Comparison of ENCODE assay signal across 7 cellular contexts in genomic region chr3:46110701-46111493, GRCh38.
DNase-seq lines count a peak whose midpoint lies in the region; ATAC-seq and FAIRE-seq lines count a peak whose summit lies in the region.

No MANE protein-coding gene starts in this region.

- H3K9me3 ChIP-seq in small intestine (ENCODE audit: control insufficient read depth, low read depth) = no peaks in the 10 kb centered on the region

- H3K4me3 ChIP-seq in small intestine (ENCODE audit: low read depth in 1 of 2, low read length in 2 of 2) = no peak overlapping the region

- FAIRE-seq in GM18507 (lab: Jason Lieb, UNC) (peak; percentile 96), small intestine (lab: Jason Lieb, UNC) (no peak)

- peak; percentile 59 for ATAC-seq in HG02759 (IDR thresholded peaks at IDR 0.05; ENCODE audit: unreplicated experiment)
- no peak for ATAC-seq in HG03378 (IDR thresholded peaks at IDR 0.05; ENCODE audit: unreplicated experiment)

- H3K36me3 ChIP-seq in small intestine (ENCODE audit: control insufficient read depth in 2 of 2, insufficient read depth in 2 of 2, low read length in 2 of 2) = no peaks in the 10 kb centered on the region

- peaks cover 0 to 5% of the 10 kb centered on the region in 2 donors for H3K4me1 ChIP-seq in small intestine (ENCODE audit: control insufficient read depth in 2 of 2, insufficient read depth in 1 of 2, low read depth in 1 of 2, low read length in 1 of 2)

- WGBS in small intestine, 3 donors = 25 to 51% (median 34%) methylated on average over 9 of the region's 9 CpGs

- no peaks in the 10 kb centered on the region for H3K27me3 ChIP-seq in small intestine (ENCODE audit: control insufficient read depth in 2 of 2, insufficient read depth in 2 of 2, low read length in 2 of 2)

- DNase-seq in GM18507 (ENCODE audit: extremely low spot score, insufficient read length, low read depth) (no peak), NOMO-1 treated with dmso at 0.1 percent for 144 hours (lab: John Stamatoyannopoulos, UW; ENCODE audit: unreplicated experiment) (peak; percentile 97), fibroblast of peridontal ligament (ENCODE audit: extremely low read depth) (peak; percentile 94), small intestine (peak; percentile 88)
- no peak for DNase-seq in activated CD4-positive, CD25-positive, alpha-beta regulatory T cell (lab: John Stamatoyannopoulos, UW)

- H3K27ac ChIP-seq in small intestine (ENCODE audit: low read depth in 1 of 2, low read length in 1 of 2) = peak overlapping the region in 1 of 2 donors; percentile 49

Comparison
In these comparisons a context has a peak if more than half of its experiments do, and no peak if none do; other contexts are left out.
1. DNase-seq: peak in NOMO-1 treated with dmso at 0.1 percent for 144 hours (single experiment), fibroblast of peridontal ligament (single experiment) and small intestine (single experiment); none in GM18507 (single experiment) and activated CD4-positive, CD25-positive, alpha-beta regulatory T cell (0 of 4).